ENCODE assay signal across 32 cellular contexts in genomic region chr10:101513733-101514132, GRCh38.
"Had no signal": no experiment of that assay in that cellular context is flagged by ENCODE, and none has a peak within 500 bp of the region (broad histone marks: within the 10 kb centered on the region; RNA-seq: fewer than 3 reads in every experiment).

No MANE protein-coding gene starts in this region.

- H3K4me1 ChIP-seq: parathyroid adenoma, psoas muscle, spleen, suprapubic skin, testis, tibial artery, transverse colon, upper lobe of right lung, uterus had no signal

- H3K4me3 Mint-ChIP-seq: naive thymus-derived CD8-positive, alpha-beta T cell; natural killer cell treated with Interleukin-12 subunit alpha and Interleukin-12 subunit beta and Interleukin-15 and Interleukin-18, amount 100 ng/mL, for 72 hours; nephron progenitor cell; neural crest cell; stimulated activated memory B cell treated with anti-CD40 and anti-IgM and Interleukin-4, amounts not matched to agents 10 μg/mL and 1 μg/mL and 100 μg/mL, for 72 hours; stimulated activated naive CD8-positive, alpha-beta T cell treated with anti-CD3 and anti-CD28 coated beads, Interleukin-15, amount 100 ng/mL, for 72 hours; type B pancreatic cell had no signal

- H3K4me3 ChIP-seq: psoas muscle, skin epidermis, smooth muscle cell, spleen, suprapubic skin, testis, tibial artery, transverse colon, upper lobe of right lung, uterus had no signal

- H3K27me3 Mint-ChIP-seq: naive thymus-derived CD8-positive, alpha-beta T cell; natural killer cell treated with Interleukin-12 subunit alpha and Interleukin-12 subunit beta and Interleukin-15 and Interleukin-18, amount 100 ng/mL, for 72 hours; progenitor cell of endocrine pancreas; stimulated activated memory B cell treated with anti-CD40 and anti-IgM and Interleukin-4, amounts not matched to agents 10 μg/mL and 1 μg/mL and 100 μg/mL, for 72 hours; stimulated activated naive CD8-positive, alpha-beta T cell treated with anti-CD3 and anti-CD28 coated beads, Interleukin-15, amount 100 ng/mL, for 72 hours; type B pancreatic cell had no signal

- H2AFZ ChIP-seq: parathyroid adenoma had no signal

- H3K9ac ChIP-seq: parathyroid adenoma had no signal

- ATAC-seq: naive thymus-derived CD8-positive, alpha-beta T cell; natural killer cell treated with Interleukin-12 subunit alpha and Interleukin-12 subunit beta and Interleukin-15 and Interleukin-18, amount 100 ng/mL, for 72 hours; psoas muscle; right cardiac atrium; sciatic nerve; stimulated activated memory B cell treated with anti-CD40 and anti-IgM and Interleukin-4, amounts not matched to agents 10 μg/mL and 1 μg/mL and 100 μg/mL, for 72 hours; stimulated activated naive CD8-positive, alpha-beta T cell treated with anti-CD3 and anti-CD28 coated beads, Interleukin-15, amount 100 ng/mL, for 72 hours; stimulated activated naive CD8-positive, alpha-beta T cell treated with anti-CD3 and anti-CD28 coated beads, Interleukin-15, Interleukin-2, amounts not matched to agents 100 U/mL and 50 U/mL, for 24 hours; upper lobe of right lung had no signal

- H3K4me1 Mint-ChIP-seq: nephron progenitor cell; neural crest cell; stimulated activated memory B cell treated with anti-CD40 and anti-IgM and Interleukin-4, amounts not matched to agents 10 μg/mL and 1 μg/mL and 100 μg/mL, for 72 hours; stimulated activated naive CD8-positive, alpha-beta T cell treated with anti-CD3 and anti-CD28 coated beads, Interleukin-15, amount 100 ng/mL, for 72 hours had no signal

- H3K9me3 Mint-ChIP-seq: naive thymus-derived CD8-positive, alpha-beta T cell; natural killer cell treated with Interleukin-12 subunit alpha and Interleukin-12 subunit beta and Interleukin-15 and Interleukin-18, amount 100 ng/mL, for 72 hours; nephron progenitor cell; neural crest cell; stimulated activated memory B cell treated with anti-CD40 and anti-IgM and Interleukin-4, amounts not matched to agents 10 μg/mL and 1 μg/mL and 100 μg/mL, for 72 hours; stimulated activated naive CD8-positive, alpha-beta T cell treated with anti-CD3 and anti-CD28 coated beads, Interleukin-15, amount 100 ng/mL, for 72 hours; type B pancreatic cell had no signal

- H3K27ac ChIP-seq: neutrophil, parathyroid adenoma, psoas muscle, skin epidermis, spleen, suprapubic skin, testis, tibial artery, transverse colon, upper lobe of right lung, uterus had no signal

- H3K79me2 ChIP-seq: parathyroid adenoma had no signal

- H3K36me3 ChIP-seq: neutrophil, suprapubic skin, transverse colon, upper lobe of right lung, uterus had no signal

- H3K4me2 ChIP-seq: smooth muscle cell had no signal

- H3K9me3 ChIP-seq: neutrophil, suprapubic skin, testis, transverse colon, upper lobe of right lung, uterus had no signal

- H3K27me3 ChIP-seq: neutrophil, spleen, suprapubic skin, testis, tibial artery, transverse colon, upper lobe of right lung, uterus had no signal

- DNase-seq: naive thymus-derived CD8-positive, alpha-beta T cell; nephron progenitor cell; nucleus accumbens; posterior cingulate gyrus; psoas muscle; right cardiac atrium; spleen; stimulated activated CD4-positive, alpha-beta T cell treated with anti-CD3 and anti-CD28 coated beads, Interleukin-12 subunit alpha, Interleukin-12 subunit beta, amount 100 ng/mL, for 4 hours; stimulated activated CD4-positive, alpha-beta T cell treated with anti-CD3 and anti-CD28 coated beads, Interleukin-1b, Interleukin-23, amount 100 ng/mL, for 48 hours; stimulated activated CD4-positive, alpha-beta T cell treated with anti-CD3 and anti-CD28 coated beads, Interleukin-4, amount 100 ng/mL, for 1 hour; stimulated activated CD4-positive, alpha-beta T cell treated with anti-CD3 and anti-CD28 coated beads, Interleukin-4, amount 100 ng/mL, for 4 hours; stimulated activated CD8-positive, alpha-beta memory T cell treated with anti-CD3 and anti-CD28 coated beads, Interleukin-4, amount 100 ng/mL, for 48 hours; stimulated activated naive CD4-positive, alpha-beta T cell; stimulated activated naive CD8-positive, alpha-beta T cell treated with anti-CD3 and anti-CD28 coated beads, Interleukin-15, amount 100 ng/mL, for 72 hours; stimulated activated naive CD8-positive, alpha-beta T cell treated with anti-CD3 and anti-CD28 coated beads, Interleukin-15, Interleukin-2, amounts not matched to agents 100 U/mL and 50 U/mL, for 24 hours; substantia nigra; testis; tibial artery; transverse colon; upper lobe of right lung; uterus had no signal

- H3K36me3 Mint-ChIP-seq: natural killer cell treated with Interleukin-12 subunit alpha and Interleukin-12 subunit beta and Interleukin-15 and Interleukin-18, amount 100 ng/mL, for 72 hours; type B pancreatic cell had no signal

- H3K27ac Mint-ChIP-seq: naive thymus-derived CD8-positive, alpha-beta T cell; natural killer cell treated with Interleukin-12 subunit alpha and Interleukin-12 subunit beta and Interleukin-15 and Interleukin-18, amount 100 ng/mL, for 72 hours; nephron progenitor cell; progenitor cell of endocrine pancreas; stimulated activated memory B cell treated with anti-CD40 and anti-IgM and Interleukin-4, amounts not matched to agents 10 μg/mL and 1 μg/mL and 100 μg/mL, for 72 hours; stimulated activated naive CD8-positive, alpha-beta T cell treated with anti-CD3 and anti-CD28 coated beads, Interleukin-15, amount 100 ng/mL, for 72 hours; type B pancreatic cell had no signal
